8 cellular contexts compared by ENCODE assay signal in the genomic region with DNA sequence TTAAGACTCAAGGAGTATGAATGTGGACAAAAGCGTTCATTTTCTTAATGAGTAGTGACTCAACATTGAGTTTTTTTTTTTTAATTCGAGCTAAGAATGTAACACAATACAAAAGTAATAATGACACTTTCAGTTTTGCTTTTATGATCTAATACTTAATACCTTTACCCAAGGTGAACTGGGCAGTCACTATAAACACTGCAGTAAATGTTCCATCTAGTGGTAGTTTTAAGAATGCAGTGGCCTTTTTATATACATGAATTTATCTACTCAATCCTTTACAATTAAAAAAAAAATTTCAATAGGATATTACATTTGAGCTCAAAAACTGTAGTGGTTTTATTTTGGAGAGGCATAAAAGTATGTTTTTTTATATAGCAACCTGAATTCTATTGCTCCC. TPM values are rescaled to one million over a fixed set of nuclear protein-coding genes. Genes with fewer than 3 reads are reported as not detected.
DNase-seq lines count a peak whose midpoint lies in the region; FAIRE-seq and TF ChIP-seq lines count a peak whose summit lies in the region.

No MANE protein-coding gene starts in this region.

- intact Hi-C loops in tibial artery (cut with DNase I; ENCODE audit: low total_unique reads): loop anchor here (5.0 kb wide), 1 partner anchor 102 kb away; no protein-coding TSS in a partner anchor

- H3K36me3 ChIP-seq in SU-DHL-6 (ENCODE audit: low read length): no peaks in the 10 kb centered on the region
- H3K36me3 ChIP-seq in tibial artery: peaks cover 0 to 4% (median 0%) of the 10 kb centered on the region in 3 donors

- peaks cover 0 to 46% (median 8%) of the 10 kb centered on the region in 4 donors for H3K4me1 ChIP-seq in tibial artery

- H2AFZ ChIP-seq in SU-DHL-6 (ENCODE audit: low read depth, low read length, severe bottlenecking): no peak overlapping the region

- H4K20me1 ChIP-seq in SU-DHL-6 (ENCODE audit: low read depth, low read length): no peaks in the 10 kb centered on the region

- peak; percentile 29 for DNase-seq in DMS153 treated with DMSO at 0.1 percent for 48 hours (lab: John Stamatoyannopoulos, UW; ENCODE audit: unreplicated experiment)
- no peak for DNase-seq in DMS153 (lab: John Stamatoyannopoulos, UW)
- no peak for DNase-seq in HFF-Myc (ENCODE audit: extremely low read depth, low read depth)
- DNase-seq in frontal cortex (ENCODE audit: low spot score in 2 of 2): no peak
- no peak for DNase-seq in tibial artery
- no peak for DNase-seq in mucosa of gallbladder (ENCODE audit: low spot score)
- DNase-seq in anterior cingulate cortex (lab: John Stamatoyannopoulos, UW): no peak

- no peak overlapping the region for H3K4me3 ChIP-seq in HFF-Myc (replicated peaks; ENCODE audit: low read depth, low read length)
- H3K4me3 ChIP-seq in SU-DHL-6 (ENCODE audit: insufficient read depth, low read length, poor library complexity, severe bottlenecking): no peak overlapping the region
- H3K4me3 ChIP-seq in tibial artery: no peak overlapping the region

- peak; percentile 3 for TF ChIP-seq CTCF in HFF-Myc (IDR thresholded peaks at IDR 0.05; ENCODE audit: low read depth, low read length, missing control alignments)
- TF ChIP-seq CTCF in SU-DHL-6 (IDR thresholded peaks at IDR 0.05; ENCODE audit: insufficient read depth, low read length, poor library complexity, severe bottlenecking): peak; percentile 33
- TF ChIP-seq CTCF in tibial artery (IDR thresholded peaks at IDR 0.05): peak; percentile 26 to 41

- no peaks in the 10 kb centered on the region for H3K79me2 ChIP-seq in SU-DHL-6 (ENCODE audit: insufficient read depth, low read length)

- H3K27ac ChIP-seq in SU-DHL-6 (ENCODE audit: low read depth, low read length) (no peak overlapping the region), tibial artery (peak overlapping the region in 1 of 2 donors; percentile 39)

- no peaks in the 10 kb centered on the region for H3K9me2 ChIP-seq in SU-DHL-6 (replicated peaks; ENCODE audit: insufficient read depth, low read length)

- H3K9me3 ChIP-seq in SU-DHL-6 (ENCODE audit: insufficient read depth, low read length) (no peaks in the 10 kb centered on the region), tibial artery (no peaks in the 10 kb centered on the region)

- H3K9ac ChIP-seq in SU-DHL-6 (ENCODE audit: low read length): no peak overlapping the region

- no peaks in the 10 kb centered on the region for H3F3A ChIP-seq in SU-DHL-6 (ENCODE audit: insufficient read depth)

- H3K27me3 ChIP-seq in SU-DHL-6 (ENCODE audit: low read length): no peaks in the 10 kb centered on the region
- H3K27me3 ChIP-seq in tibial artery: no peaks in the 10 kb centered on the region

- peak; percentile 6 for FAIRE-seq in frontal cortex (lab: Jason Lieb, UNC)

- no peak overlapping the region for H3K4me2 ChIP-seq in SU-DHL-6 (ENCODE audit: low read depth, low read length, poor library complexity, severe bottlenecking)

RNA-seq across cellular contexts. Expression of gene PDK3, which starts 33.9 kb away (rescaled TPM):
- total RNA-seq in frontal cortex (7.3 TPM), mucosa of gallbladder (14.3 TPM)
